8 cellular contexts compared by ENCODE assay signal in genomic region chr11:130314749-130315285, GRCh38. TPM values are rescaled to one million over a fixed set of nuclear protein-coding genes. Genes with fewer than 3 reads are reported as not detected.
DNase-seq lines count a peak whose midpoint lies in the region; ATAC-seq and TF ChIP-seq lines count a peak whose summit lies in the region.

Gene ZBTB44, minus strand, starts transcription at chr11:130314917. Its CDS starts 53,044 bp downstream, at chr11:130261873.

- H3K27ac ChIP-seq in HUES6 (ENCODE audit: low read depth, low read length) (peak within 1 kb of the TSS; percentile 74; the same call in 1 of the 2 replicates), OCI-LY3 (ENCODE audit: low read length) (peak within 1 kb of the TSS; percentile 88), epithelial cell of prostate (peak within 1 kb of the TSS; percentile 81)

- H3K9ac ChIP-seq in HUES6 (ENCODE audit: low read length) (peak within 1 kb of the TSS; percentile 82), OCI-LY3 (ENCODE audit: low read length) (peak within 1 kb of the TSS; percentile 95)

- peak within 1 kb of the TSS; percentile 33 for H2AFZ ChIP-seq in OCI-LY3 (ENCODE audit: low read depth, low read length)

- peak within 1 kb of the TSS; percentile 97 for H3K4me2 ChIP-seq in OCI-LY3 (ENCODE audit: low read length)

- no peaks in the 10 kb centered on the region for H3K36me3 ChIP-seq in HUES6 (ENCODE audit: control insufficient read depth, insufficient read depth, low read length)
- no peaks in the 10 kb centered on the region for H3K36me3 ChIP-seq in OCI-LY3 (replicated peaks; ENCODE audit: low read depth, low read length)

- H4K20me1 ChIP-seq in OCI-LY3 (ENCODE audit: insufficient read depth, low read length), result peaks cover 27% of the 10 kb centered on the region

- no peak for TF ChIP-seq CTCF in OCI-LY3 (IDR thresholded peaks at IDR 0.05; ENCODE audit: low read depth, low read length)

- ATAC-seq in GM21390 (IDR thresholded peaks at IDR 0.05; ENCODE audit: unreplicated experiment), result peak; percentile 61

- H3K9me3 ChIP-seq in HUES6 (ENCODE audit: control insufficient read depth, insufficient read depth, low read depth, low read length) (no peaks in the 10 kb centered on the region), OCI-LY3 (ENCODE audit: insufficient read depth, low read length) (0 out of 2 replicates have a peak, but pooled peaks cover 3% of the 10 kb centered on the region)

- peak; percentile 55 for DNase-seq in Caki2 (ENCODE audit: low read depth)
- peak; percentile 86 for DNase-seq in activated T-cell treated with anti-CD3 and anti-CD28 coated beads for 24 hours (ENCODE audit: low read depth)
- DNase-seq in epithelial cell of prostate (ENCODE audit: low read depth, low spot score), result peak; percentile 36
- DNase-seq in mucosa of gallbladder (ENCODE audit: low spot score), result peak; percentile 94
- DNase-seq in stimulated activated CD8-positive, alpha-beta memory T cell treated with anti-CD3 and anti-CD28 coated beads, Interleukin-4, amount 100 ng/mL, for 24 hours (ENCODE audit: low read depth), result peak; percentile 80

- H3K27me3 ChIP-seq in HUES6 (ENCODE audit: control insufficient read depth, insufficient read depth, low read length) (no peaks in the 10 kb centered on the region), OCI-LY3 (ENCODE audit: low read depth, low read length) (no peaks in the 10 kb centered on the region)

- in situ Hi-C loops in Caki2 (cut with HindIII; ENCODE audit: low pct_unique_long_range_greater_than_20kb, low sequenced_read_pairs), result no loop called here

- H3K4me1 ChIP-seq in HUES6 (ENCODE audit: control insufficient read depth, insufficient read depth, low read length), result peaks cover 33% of the 10 kb centered on the region
- peaks cover 22% of the 10 kb centered on the region for H3K4me1 ChIP-seq in OCI-LY3 (ENCODE audit: low read length)

- peak within 1 kb of the TSS; percentile 88 for H3K4me3 ChIP-seq in HUES6 (ENCODE audit: low read depth, low read length)
- peak within 1 kb of the TSS; percentile 87 for H3K4me3 ChIP-seq in OCI-LY3 (ENCODE audit: low read length)

- H3K79me2 ChIP-seq in OCI-LY3 (ENCODE audit: low read length), result peaks cover 43% of the 10 kb centered on the region

RNA-seq across cellular contexts. Expression of gene ZBTB44, which starts in this region (rescaled TPM):
- 23.8 and 25.5 TPM in 2 replicates for total RNA-seq in Caki2 (2014; rRNA removed; shearing (Covaris generic); ENCODE audit: low replicate concordance)
- 44.8 TPM for total RNA-seq in mucosa of gallbladder

Comparison
In these comparisons a context has a peak if more than half of its experiments do, and no peak if none do; other contexts are left out.
1. Peak in every context shown above with its lines: DNase-seq, ATAC-seq, H3K4me3 ChIP-seq and H3K27ac ChIP-seq.
2. DNase-seq: peak in every context shown above with its lines; median percentile 94 in mucosa of gallbladder; 86 in activated T-cell treated with anti-CD3 and anti-CD28 coated beads for 24 hours; 80 in stimulated activated CD8-positive, alpha-beta memory T cell treated with anti-CD3 and anti-CD28 coated beads, Interleukin-4, amount 100 ng/mL, for 24 hours; 55 in Caki2; 36 in epithelial cell of prostate.